8 cellular contexts compared by ENCODE assay signal in genomic region chr19:46850228-46851203, GRCh38. TPM values are rescaled to one million over a fixed set of nuclear protein-coding genes. Genes with fewer than 3 reads are reported as not detected.
DNase-seq lines count a peak whose midpoint lies in the region; ATAC-seq, FAIRE-seq and TF ChIP-seq lines count a peak whose summit lies in the region.

TSS of gene AP2S1 (minus strand) at chr19:46850846. CDS start at chr19:46850766, 80 bp downstream.

- DNase-seq in DMS79 (lab: John Stamatoyannopoulos, UW), result peak; percentile 99
- DNase-seq in RCC 7860 (ENCODE audit: low spot score), result peak; percentile 96
- peak; percentile 92 to 94 for DNase-seq in activated T-cell treated with anti-CD3 and anti-CD28 coated beads, Interleukin-2, amount 50 U/mL, for 72 hours
- DNase-seq in esophagus muscularis mucosa (ENCODE audit: extremely low spot score), result peak; percentile 99
- DNase-seq in stimulated activated CD8-positive, alpha-beta memory T cell treated with anti-CD3 and anti-CD28 coated beads, Interleukin-7, amount 100 ng/mL, for 4 hours (ENCODE audit: low read depth in 2 of 2), result peak; percentile 85 to 89

- H3K9me3 Mint-ChIP-seq in activated T-cell treated with anti-CD3 and anti-CD28 coated beads, Interleukin-2, amount 50 U/mL, for 72 hours, result no peaks in the 10 kb centered on the region

- H3K4me3 ChIP-seq in esophagus muscularis mucosa (peak within 1 kb of the TSS; percentile 67 to 95 (median 82)), muscle layer of duodenum (ENCODE audit: low read depth in 1 of 2, low read length in 2 of 2) (peak within 1 kb of the TSS; percentile 74 to 78)

- 1% methylated on average over 46 of the region's 53 CpGs for WGBS in esophagus muscularis mucosa

- H3K27ac ChIP-seq in KOPT-K1 (ENCODE audit: low read depth, low read length, poor library complexity, severe bottlenecking) (peak within 1 kb of the TSS; percentile 67), esophagus muscularis mucosa (replicated peaks in 1 of 4) (peak within 1 kb of the TSS; percentile 84 to 94 (median 86)), muscle layer of duodenum (ENCODE audit: low read length) (peak within 1 kb of the TSS; percentile 84)

- H3K4me1 ChIP-seq in esophagus muscularis mucosa (peaks cover 16 to 34% (median 20%) of the 10 kb centered on the region in 4 donors), muscle layer of duodenum (ENCODE audit: control insufficient read depth in 1 of 2, insufficient read depth in 2 of 2, low read length in 2 of 2) (peaks cover 8 to 30% of the 10 kb centered on the region in 2 donors)

- peak in 1 of 3 experiments; percentile 21 for TF ChIP-seq CTCF in esophagus muscularis mucosa (IDR thresholded peaks at IDR 0.05)

- TF ChIP-seq POLR2A in esophagus muscularis mucosa (IDR thresholded peaks at IDR 0.05; ENCODE audit: low read depth), result peak; percentile 42

- FAIRE-seq in RCC 7860 (lab: Jason Lieb, UNC), result peak; percentile 86

- H3K27ac Mint-ChIP-seq in activated T-cell treated with anti-CD3 and anti-CD28 coated beads, Interleukin-2, amount 50 U/mL, for 72 hours, result peak within 1 kb of the TSS; percentile 41

- peak within 1 kb of the TSS; percentile 85 to 92 for H3K4me3 Mint-ChIP-seq in activated T-cell treated with anti-CD3 and anti-CD28 coated beads, Interleukin-2, amount 50 U/mL, for 72 hours

- H3K9me3 ChIP-seq in KOPT-K1 (ENCODE audit: insufficient read depth, low read length, poor library complexity, severe bottlenecking) (no peaks in the 10 kb centered on the region), esophagus muscularis mucosa (no peaks in the 10 kb centered on the region), muscle layer of duodenum (ENCODE audit: control insufficient read depth in 1 of 2, low read length in 2 of 2) (no peaks in the 10 kb centered on the region)

- intact Hi-C loops in esophagus muscularis mucosa (cut with DNase I), result no loop called here

- H3K27me3 Mint-ChIP-seq in activated T-cell treated with anti-CD3 and anti-CD28 coated beads, Interleukin-2, amount 50 U/mL, for 72 hours (ENCODE audit: low read depth), result no peaks in the 10 kb centered on the region

- no peak for TF ChIP-seq EP300 in esophagus muscularis mucosa (IDR thresholded peaks at IDR 0.05)

- H3K4me1 Mint-ChIP-seq in activated T-cell treated with anti-CD3 and anti-CD28 coated beads, Interleukin-2, amount 50 U/mL, for 72 hours (ENCODE audit: low read depth), result peaks cover 26% of the 10 kb centered on the region

- no peaks in the 10 kb centered on the region for H3K27me3 ChIP-seq in esophagus muscularis mucosa
- no peaks in the 10 kb centered on the region for H3K27me3 ChIP-seq in muscle layer of duodenum (ENCODE audit: low read depth, low read length)

- H3K36me3 Mint-ChIP-seq in activated T-cell treated with anti-CD3 and anti-CD28 coated beads, Interleukin-2, amount 50 U/mL, for 72 hours (ENCODE audit: insufficient read depth in 2 of 2), result peaks cover 0 to 3% of the 10 kb centered on the region in 2 donors

- H3K36me3 ChIP-seq in KOPT-K1 (ENCODE audit: insufficient read depth, low read length) (peaks cover 10% of the 10 kb centered on the region), esophagus muscularis mucosa (peaks cover 0 to 16% (median 15%) of the 10 kb centered on the region in 4 donors), muscle layer of duodenum (ENCODE audit: control insufficient read depth in 1 of 2, insufficient read depth in 2 of 2, low read length in 2 of 2) (no peaks in the 10 kb centered on the region)

- peak; percentile 96 for ATAC-seq in GM21786 (IDR thresholded peaks at IDR 0.05; ENCODE audit: unreplicated experiment)
- ATAC-seq in activated T-cell treated with anti-CD3 and anti-CD28 coated beads, Interleukin-2, amount 50 U/mL, for 72 hours (replicated peaks in 1 of 2), result peak; percentile 99

RNA-seq across cellular contexts. Expression of gene AP2S1, which starts in this region (rescaled TPM):
- total RNA-seq in activated T-cell treated with anti-CD3 and anti-CD28 coated beads, Interleukin-2, amount 50 U/mL, for 72 hours, result 10 to 100 TPM; 61.7 to 64.3 TPM
- total RNA-seq in esophagus muscularis mucosa, result 10 to 100 TPM; 63.5 to 88.9 (median 74.5) TPM

Comparison
In these comparisons a context has a peak if more than half of its experiments do, and no peak if none do; other contexts are left out.
1. Peak in every context shown above with its lines: DNase-seq, ATAC-seq, H3K4me3 ChIP-seq and H3K27ac ChIP-seq.